In genomic region chr15:100168787-100169186, GRCh38 we compare ENCODE assay signal across 26 cellular contexts.
"Had no signal": no experiment of that assay in that cellular context is flagged by ENCODE, and none has a peak within 500 bp of the region (broad histone marks: within the 10 kb centered on the region; RNA-seq: fewer than 3 reads in every experiment).

No MANE protein-coding gene starts in this region.

- ATAC-seq: activated CD8-positive, alpha-beta memory T cell treated with anti-CD3 and anti-CD28 coated beads, Interleukin-2, amount 10 ng/mL, durations not matched to agents 7 days and 5 days; activated CD8-positive, alpha-beta T cell treated with anti-CD3 and anti-CD28 coated beads, Interleukin-2, amount 10 ng/mL, durations not matched to agents 7 days and 5 days; activated T-cell treated with anti-CD3 and anti-CD28 coated beads, Interleukin-2, amount 50 U/mL, for 4 hours; WTC11 had no signal

- DNase-seq: activated CD4-positive, alpha-beta T cell treated with anti-CD3 and anti-CD28 coated beads for 48 hours; activated CD4-positive, alpha-beta T cell treated with anti-CD3 and anti-CD28 coated beads, Interleukin-2, amount 50 U/mL, for 4 hours; activated CD4-positive, CD25-positive, alpha-beta regulatory T cell treated with anti-CD3 and anti-CD28 coated beads, Interleukin-2, amount 50 U/mL, for 72 hours; activated CD8-positive, alpha-beta memory T cell treated with anti-CD3 and anti-CD28 coated beads, Interleukin-2, amount 10 ng/mL, durations not matched to agents 7 days and 5 days; activated CD8-positive, alpha-beta T cell treated with anti-CD3 and anti-CD28 coated beads, Interleukin-2, amount 10 ng/mL, durations not matched to agents 7 days and 5 days; activated effector memory CD4-positive, alpha-beta T cell treated with anti-CD3 and anti-CD28 coated beads, Interleukin-2, amount 50 U/mL, for 16 hours; activated naive CD4-positive, alpha-beta T cell treated with Interleukin-2 at 50 U/mL for 16 hours; activated T-cell treated with anti-CD3 and anti-CD28 coated beads, Interleukin-2, amount 50 U/mL, for 4 hours; MG63; MV-4-11; NCI-H1092 treated with DMSO at 0.1 percent for 48 hours; NCI-H1417 treated with DMSO at 0.1 percent for 48 hours; NCI-H1694; NCI-H2029; NCI-H2107; NCI-H2171 treated with DMSO at 0.1 percent for 48 hours; NCI-H345; NCI-H510A; NCI-H69; SHP77 treated with DMSO at 0.1 percent for 48 hours had no signal

- FAIRE-seq: astrocyte, RCC 7860 had no signal

- H3K36me3 Mint-ChIP-seq: brain, WTC11 had no signal

- H3K27ac Mint-ChIP-seq: activated CD8-positive, alpha-beta memory T cell treated with anti-CD3 and anti-CD28 coated beads, Interleukin-2, amount 10 ng/mL, durations not matched to agents 7 days and 5 days; activated CD8-positive, alpha-beta T cell treated with anti-CD3 and anti-CD28 coated beads, Interleukin-2, amount 10 ng/mL, durations not matched to agents 7 days and 5 days; activated naive CD8-positive, alpha-beta T cell; WTC11 had no signal

- H3K27me3 ChIP-seq: MG63 had no signal

- H3K9me3 Mint-ChIP-seq: activated T-cell treated with anti-CD3 and anti-CD28 coated beads, Interleukin-2, amount 50 U/mL, for 4 hours; T-helper 1 cell treated with Interleukin-12 subunit alpha and Interleukin-12 subunit beta and Interleukin-4 antibody, amounts not matched to agents 30 μg/mL and 1 μg/mL, for 36 hours had no signal

- H3K4me3 ChIP-seq: MG63 had no signal

- H3K36me3 ChIP-seq: MG63 had no signal
